ENCODE assay signal across 22 cellular contexts in the genomic region with DNA sequence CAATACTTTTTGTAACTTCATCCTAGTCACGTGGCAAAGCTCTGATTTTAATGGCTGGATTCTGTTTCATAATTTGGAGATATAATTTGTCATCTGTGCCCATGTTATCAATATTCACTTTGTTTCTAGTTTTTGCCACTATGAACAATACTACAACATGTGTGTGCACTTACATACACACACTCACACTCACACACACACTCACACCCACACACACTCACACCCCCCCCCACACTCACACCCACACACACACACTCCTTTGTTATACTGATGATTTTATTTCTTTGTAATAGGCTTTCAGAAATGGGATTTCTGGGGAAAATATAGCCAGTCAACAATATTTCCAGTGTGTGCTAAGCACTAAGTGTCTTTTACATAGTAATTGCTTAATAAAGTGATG. TPM values are rescaled to one million over a fixed set of nuclear protein-coding genes. Genes with fewer than 3 reads are reported as not detected.
DNase-seq lines count a peak whose midpoint lies in the region; ATAC-seq, FAIRE-seq and TF ChIP-seq lines count a peak whose summit lies in the region.
"Had no signal": no experiment of that assay in that cellular context is flagged by ENCODE, and none has a peak within 500 bp of the region (broad histone marks: within the 10 kb centered on the region; RNA-seq: fewer than 3 reads in every experiment).

No MANE protein-coding gene starts in this region.

- H3K27ac ChIP-seq in HepG2 (ENCODE audit: extremely low read length, insufficient read depth, low read length): no peak overlapping the region
- H3K27ac ChIP-seq in right lobe of liver: peak overlapping the region in 1 of 3 donors; percentile 69

- no peak overlapping the region for H3K9ac ChIP-seq in HepG2 (ENCODE audit: insufficient read depth, low read depth, low read length)

- H3K27ac Mint-ChIP-seq in brain (peak overlapping the region; percentile 1 to 98 (median 37)), nephron (peak overlapping the region; percentile 37 to 94 (median 72))
- H3K27ac Mint-ChIP-seq in activated T-cell treated with anti-CD3 and anti-CD28 coated beads, Interleukin-2, amount 50 U/mL, for 24 hours: no peak overlapping the region
- H3K27ac Mint-ChIP-seq: B cell had no signal

- peaks cover 28% of the 10 kb centered on the region for H3K79me2 ChIP-seq in HepG2 (ENCODE audit: insufficient read depth, low read length)

- TF ChIP-seq CTCF in HepG2 (CRISPR knock-in tag; IDR thresholded peaks at IDR 0.05) (no peak), right lobe of liver (IDR thresholded peaks at IDR 0.05) (no peak), brain (conservative IDR thresholded peaks at IDR 0.05) (no peak), nephron (IDR thresholded peaks at IDR 0.05; ENCODE audit: unreplicated experiment in 3 of 3) (no peak)

- H3K36me3 ChIP-seq in HepG2 (replicated peaks in 1 of 2; ENCODE audit: control insufficient read depth in 1 of 2, insufficient read depth in 2 of 2, low read length in 2 of 2) (no peaks in the 10 kb centered on the region; a peak in 1 of 5 replicates), right lobe of liver (no peaks in the 10 kb centered on the region)

- in situ Hi-C loops in HepG2 (cut with HindIII; ENCODE audit: extremely low pct_ligation_motif_present, low pct_unique_long_range_greater_than_20kb): no loop called here

- TF ChIP-seq RAD21 in HepG2 (CRISPR knock-in tag; IDR thresholded peaks at IDR 0.05): no peak

- H3K9me3 ChIP-seq in HepG2 (ENCODE audit: low read length) (no peaks in the 10 kb centered on the region), right lobe of liver (no peaks in the 10 kb centered on the region)

- no peaks in the 10 kb centered on the region for H4K20me1 ChIP-seq in HepG2 (ENCODE audit: insufficient read depth, low read length)

- no peak for TF ChIP-seq EP300 in HepG2 (IDR thresholded peaks at IDR 0.05; ENCODE audit: low read depth in 2 of 2, low read length in 2 of 2)
- no peak for TF ChIP-seq EP300 in HepG2 (CRISPR knock-in tag; IDR thresholded peaks at IDR 0.05; ENCODE audit: borderline replicate concordance)

- FAIRE-seq in HepG2 (lab: Jason Lieb, UNC): no peak
- FAIRE-seq: A204.1, H54 had no signal

- BruUV-seq in HepG2 (replicated peaks; lab: Mats Ljungman, UMichigan): no TSS peak

- CTCF ChIA-PET in HepG2 (lab: Yijun Ruan, JAX; ENCODE audit: low intra/inter-chr PET ratio, low total read pairs): no interaction called here

- peaks cover 7% of the 10 kb centered on the region for H3K27me3 Mint-ChIP-seq in brain
- peaks cover 4% of the 10 kb centered on the region for H3K27me3 Mint-ChIP-seq in nephron (ENCODE audit: low read depth)
- H3K27me3 Mint-ChIP-seq in activated T-cell treated with anti-CD3 and anti-CD28 coated beads, Interleukin-2, amount 50 U/mL, for 24 hours: no peaks in the 10 kb centered on the region

- POLR2A ChIA-PET in HepG2 (lab: Yijun Ruan, JAX): interaction anchor here (0.9 to 8.3 kb wide), 6 partner anchors 8 to 37 kb away, joined by 5 to 220 read pairs (median 80); partner anchors contain the start of gene ROCK2

- H3K4me3 Mint-ChIP-seq in brain: peak overlapping the region in 2 of 5 experiments; percentile 8 to 82
- H3K4me3 Mint-ChIP-seq in nephron: no peak overlapping the region
- H3K4me3 Mint-ChIP-seq in activated T-cell treated with anti-CD3 and anti-CD28 coated beads, Interleukin-2, amount 50 U/mL, for 24 hours: no peak overlapping the region
- H3K4me3 Mint-ChIP-seq: B cell; CD4-positive, CD25-positive, alpha-beta regulatory T cell had no signal

- TF ChIP-seq POLR2A in HepG2 (IDR thresholded peaks at IDR 0.05; ENCODE audit: insufficient read depth in 1 of 2, low read depth in 2 of 2, low read length in 2 of 2) (no peak), right lobe of liver (IDR thresholded peaks at IDR 0.05) (no peak)

- H3K4me2 ChIP-seq in HepG2 (ENCODE audit: low read depth, low read length): no peak overlapping the region

- ATAC-seq in HepG2 (no peak), right lobe of liver (no peak)
- ATAC-seq: Panc1 had no signal

- DNase-seq in HepG2 (ENCODE audit: low spot score) (no peak), right lobe of liver (no peak), globus pallidus (ENCODE audit: low spot score) (no peak), NCI-H187 (lab: John Stamatoyannopoulos, UW) (no peak), NCI-H1417 (lab: John Stamatoyannopoulos, UW) (no peak)
- DNase-seq in activated T-cell treated with anti-CD3 and anti-CD28 coated beads, Interleukin-2, amount 50 U/mL, for 24 hours: no peak
- DNase-seq: CD4-positive, CD25-positive, alpha-beta regulatory T cell; DMS79; KBM-7; MM.1S; NCI-H1048; NCI-H1436; NCI-H2029; NCI-H345; NCI-H524; NCI-H774 had no signal

- peaks cover 91% of the 10 kb centered on the region for H3K4me1 ChIP-seq in HepG2 (ENCODE audit: insufficient read depth, low read length)
- H3K4me1 ChIP-seq in right lobe of liver: peaks cover 0 to 50% (median 16%) of the 10 kb centered on the region in 4 donors

- no peaks in the 10 kb centered on the region; a peak in 1 of 5 replicates for H3K27me3 ChIP-seq in HepG2 (ENCODE audit: control insufficient read depth in 1 of 2, insufficient read depth in 2 of 2, low read length in 2 of 2)
- no peaks in the 10 kb centered on the region for H3K27me3 ChIP-seq in right lobe of liver

- H3K4me1 Mint-ChIP-seq in brain (peaks cover 47% of the 10 kb centered on the region), nephron (peaks cover 27% of the 10 kb centered on the region)
- H3K4me1 Mint-ChIP-seq in activated T-cell treated with anti-CD3 and anti-CD28 coated beads, Interleukin-2, amount 50 U/mL, for 24 hours (ENCODE audit: low read depth): no peaks in the 10 kb centered on the region
- H3K4me1 Mint-ChIP-seq: B cell; CD4-positive, CD25-positive, alpha-beta regulatory T cell had no signal

- H2AFZ ChIP-seq in HepG2 (ENCODE audit: low read length): no peak overlapping the region

- WGBS in HepG2 (ENCODE audit: low lambda C conversion rate): 91% methylated on average over 1 of the region's 1 CpG
- WGBS in right lobe of liver (ENCODE audit: insufficient coverage, low coverage, low lambda C conversion rate, missing lambda C conversion rate): 78% methylated on average over 1 of the region's 1 CpG

- H3K36me3 Mint-ChIP-seq in brain (no peaks in the 10 kb centered on the region), nephron (ENCODE audit: low read depth) (no peaks in the 10 kb centered on the region)
- H3K36me3 Mint-ChIP-seq in activated T-cell treated with anti-CD3 and anti-CD28 coated beads, Interleukin-2, amount 50 U/mL, for 24 hours (ENCODE audit: low read depth): no peaks in the 10 kb centered on the region
- H3K36me3 Mint-ChIP-seq: CD4-positive, CD25-positive, alpha-beta regulatory T cell had no signal

- H3K9me3 Mint-ChIP-seq in brain (no peaks in the 10 kb centered on the region), nephron (no peaks in the 10 kb centered on the region)
- H3K9me3 Mint-ChIP-seq in activated T-cell treated with anti-CD3 and anti-CD28 coated beads, Interleukin-2, amount 50 U/mL, for 24 hours: no peaks in the 10 kb centered on the region

- intact Hi-C loops in HepG2 (cut with micrococcal nuclease; ENCODE audit: unreplicated experiment): loop anchor here (10.0 kb wide), 1 partner anchor 168 kb away; the partner anchor contains the start of gene GREB1
- intact Hi-C loops in right lobe of liver (cut with DNase I): no loop called here

- H3K4me3 ChIP-seq in HepG2 (replicated peaks in 1 of 3; ENCODE audit: insufficient read depth in 1 of 3, low read depth in 2 of 3, low read length in 3 of 3) (no peak overlapping the region), right lobe of liver (no peak overlapping the region)

TF ChIP-seq in HepG2, 621 proteins besides CTCF, POLR2A, EP300 and RAD21:
- TF ChIP-seq HNF4G (IDR thresholded peaks at IDR 0.05; ENCODE audit: borderline replicate concordance, low read depth, low read length) (no peak), HNF4G (CRISPR knock-in tag; IDR thresholded peaks at IDR 0.05; ENCODE audit: borderline replicate concordance, low read depth) (no peak), ZSCAN12 (CRISPR knock-in tag; IDR thresholded peaks at IDR 0.05) (no peak), CHD4 (IDR thresholded peaks at IDR 0.05; ENCODE audit: borderline replicate concordance, low read length) (0 out of 2 replicates have a peak, but pooled peaks have one; percentile 25), SAP130 (CRISPR knock-in tag; IDR thresholded peaks at IDR 0.05; ENCODE audit: low read depth) (0 out of 2 replicates have a peak, but pooled peaks have one; percentile 3)

RNA-seq across cellular contexts. Expression of gene ROCK2, which starts 22.7 kb away (rescaled TPM):
- 119 and 174 TPM in 2 replicates for total RNA-seq in HepG2 (2016; rRNA removed; fragmentation: Illumina TruSeq; extraction: Trizol)
- 13.0 and 13.5 TPM in 2 replicates for total RNA-seq in HepG2 (2016; cell fraction: cytosol; rRNA removed; fragmentation: Illumina TruSeq; extraction: Trizol; ENCODE audit: low read depth)
- 112 and 164 TPM in 2 replicates for total RNA-seq in HepG2 (2016; cell fraction: insoluble cytoplasmic fraction; rRNA removed; fragmentation: Illumina TruSeq; extraction: Trizol)
- total RNA-seq in HepG2 (2016; cell fraction: membrane; rRNA removed; fragmentation: Illumina TruSeq; extraction: Trizol): 35.2 and 39.5 TPM in 2 replicates
- total RNA-seq in HepG2 (2016; cell fraction: nucleus; rRNA removed; fragmentation: Illumina TruSeq; extraction: Trizol): 134 and 149 TPM in 2 replicates
- polyA plus RNA-seq in HepG2 (2011; rRNA removed): 31.9 and 38.1 TPM in 2 replicates
- 14.6 and 24.9 TPM in 2 replicates for polyA plus RNA-seq in HepG2 (2011; cell fraction: cytosol; rRNA removed)
- polyA plus RNA-seq in HepG2 (2011; cell fraction: nucleus; rRNA removed): 19.3 and 29.4 TPM in 2 replicates
- 62.4 and 98.0 TPM in 2 replicates for polyA plus RNA-seq in HepG2 (2012)
- 1.6 and 1.8 TPM in 2 replicates for polyA plus RNA-seq in HepG2 (2016; cell fraction: cytosol; fragmentation: Illumina TruSeq; extraction: Trizol; ENCODE audit: low read depth)
- polyA plus RNA-seq in HepG2 (2016; cell fraction: insoluble cytoplasmic fraction; fragmentation: Illumina TruSeq; extraction: Trizol; ENCODE audit: low read depth): 87.7 and 90.4 TPM in 2 replicates
- polyA plus RNA-seq in HepG2 (2016; cell fraction: membrane; fragmentation: Illumina TruSeq; extraction: Trizol; ENCODE audit: low read depth): 6.9 and 8.4 TPM in 2 replicates
- polyA plus RNA-seq in HepG2 (2016; cell fraction: nucleus; fragmentation: Illumina TruSeq; extraction: Trizol; ENCODE audit: insufficient read depth, low read depth): 77.5 and 87.9 TPM in 2 replicates
- polyA minus RNA-seq in HepG2 (2011; rRNA and poly(A)+ RNA removed; ENCODE audit: low replicate concordance): 17.3 and 25.8 TPM in 2 replicates
- 82.6 and 95.3 TPM in 2 replicates for polyA minus RNA-seq in HepG2 (2011; cell fraction: cytosol; rRNA and poly(A)+ RNA removed)
- 275 and 284 TPM in 2 replicates for polyA minus RNA-seq in HepG2 (2011; cell fraction: nucleus; rRNA and poly(A)+ RNA removed)
- 10 to 100 TPM; 11.6 to 23.9 (median 19.8) TPM for total RNA-seq in right lobe of liver
- polyA plus RNA-seq in brain (ENCODE audit: insufficient read depth, low read depth, low replicate concordance): 2.8 TPM
